32 cellular contexts compared by ENCODE assay signal in the genomic region with DNA sequence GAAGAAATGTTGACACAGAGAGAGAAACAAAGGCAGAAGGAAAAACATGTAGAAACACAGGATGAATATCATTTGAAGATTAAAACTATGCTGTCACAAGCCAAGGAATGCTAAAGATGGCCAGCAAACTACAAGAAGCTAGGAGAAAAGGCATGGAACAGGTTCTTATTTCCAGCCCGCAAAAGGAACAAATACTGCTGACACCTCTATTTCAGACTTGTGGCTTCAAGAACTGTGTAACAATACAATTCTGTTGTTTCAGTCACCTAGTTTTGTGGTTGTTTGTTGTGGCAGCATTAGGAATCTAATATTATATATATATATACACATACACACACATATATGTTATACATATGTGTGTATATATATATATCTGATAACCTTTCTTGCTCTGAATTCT.
"Had no signal": no experiment of that assay in that cellular context is flagged by ENCODE, and none has a peak within 500 bp of the region (broad histone marks: within the 10 kb centered on the region; RNA-seq: fewer than 3 reads in every experiment).

No MANE protein-coding gene starts in this region.

- DNase-seq: activated B cell treated with CpG ODN at 0.5 μM for 24 hours; activated CD4-positive, alpha-beta memory T cell treated with anti-CD3 and anti-CD28 coated beads for 36 hours; activated CD4-positive, alpha-beta T cell treated with anti-CD3 and anti-CD28 coated beads for 4 hours; activated CD4-positive, alpha-beta T cell treated with anti-CD3 and anti-CD28 coated beads, Interleukin-2, amount 10 ng/mL, durations not matched to agents 24 days and 14 days; activated CD4-positive, alpha-beta T cell treated with anti-CD3 and anti-CD28 coated beads, Interleukin-2, amount 50 U/mL, for 1 hour; activated CD4-positive, alpha-beta T cell treated with anti-CD3 and anti-CD28 coated beads, Interleukin-2, amount 50 U/mL, for 4 hours; activated CD4-positive, CD25-positive, alpha-beta regulatory T cell treated with anti-CD3 and anti-CD28 coated beads, Interleukin-2, amount 50 U/mL, for 72 hours; activated CD8-positive, alpha-beta memory T cell treated with anti-CD3 and anti-CD28 coated beads, Interleukin-2, amount 50 U/mL, for 4 hours; activated CD8-positive, alpha-beta T cell treated with anti-CD3 and anti-CD28 coated beads for 36 hours; activated effector memory CD4-positive, alpha-beta T cell treated with anti-CD3 and anti-CD28 coated beads, Interleukin-2, amount 50 U/mL, for 16 hours; activated gamma-delta T cell treated with Interleukin-2 at 50 U/mL for 16 hours; activated naive CD4-positive, alpha-beta T cell; activated naive CD4-positive, alpha-beta T cell treated with anti-CD3 and anti-CD28 coated beads for 36 hours; activated naive CD4-positive, alpha-beta T cell treated with anti-CD3 and anti-CD28 coated beads, Interleukin-2, amount 50 U/mL, for 16 hours; activated naive CD8-positive, alpha-beta T cell treated with anti-CD3 and anti-CD28 coated beads for 36 hours; activated T-cell treated with anti-CD3 and anti-CD28 coated beads for 4 hours; activated T-cell treated with anti-CD3 and anti-CD28 coated beads, Interleukin-2, amount 50 U/mL, for 1 hour; activated T-cell treated with anti-CD3 and anti-CD28 coated beads, Interleukin-2, amount 50 U/mL, for 4 hours; activated T-cell treated with anti-CD3 and anti-CD28 coated beads, Interleukin-2, amount 50 U/mL, for 72 hours; adrenal gland; amniotic stem cell; aorta; body of pancreas; brain microvascular endothelial cell; central memory CD4-positive, alpha-beta T cell; T-helper 2 cell; T-helper 9 cell had no signal

- H3K4me1 ChIP-seq: adrenal gland, body of pancreas, breast epithelium had no signal

- H3K27me3 ChIP-seq: adrenal gland, body of pancreas, brain microvascular endothelial cell, breast epithelium had no signal

- FAIRE-seq: astrocyte had no signal

- H3K27ac ChIP-seq: adrenal gland, body of pancreas, brain microvascular endothelial cell, breast epithelium, VCaP had no signal

- H3K4me3 ChIP-seq: adrenal gland, body of pancreas, breast epithelium had no signal

- ATAC-seq: activated CD8-positive, alpha-beta T cell treated with anti-CD3 and anti-CD28 coated beads for 36 hours; activated naive CD4-positive, alpha-beta T cell treated with anti-CD3 and anti-CD28 coated beads, Interleukin-2, amount 50 U/mL, for 72 hours; activated T-cell treated with anti-CD3 and anti-CD28 coated beads, Interleukin-2, amount 50 U/mL, for 4 hours; activated T-cell treated with anti-CD3 and anti-CD28 coated beads, Interleukin-2, amount 50 U/mL, for 72 hours; activated T-helper 17 cell treated with anti-CD3 and anti-CD28 coated beads, Interleukin-2, amount 50 U/mL, for 72 hours; body of pancreas had no signal

- H3K9me3 ChIP-seq: adrenal gland, body of pancreas, breast epithelium had no signal

- H3K36me3 ChIP-seq: adrenal gland, brain microvascular endothelial cell, breast epithelium had no signal
